ENCODE assay signal across 8 cellular contexts in genomic region chr2:99559075-99559662, GRCh38.
DNase-seq lines count a peak whose midpoint lies in the region; ATAC-seq and TF ChIP-seq lines count a peak whose summit lies in the region.

No MANE protein-coding gene starts in this region.

- H3K27ac Mint-ChIP-seq in activated CD4-positive, alpha-beta T cell treated with anti-CD3 and anti-CD28 coated beads, Interleukin-2, amount 10 ng/mL, durations not matched to agents 7 days and 5 days = no peak overlapping the region

- H3K9me3 ChIP-seq in liver (ENCODE audit: control insufficient read depth in 4 of 4, low read length in 3 of 4) = no peaks in the 10 kb centered on the region

- peak; percentile 50 for ATAC-seq in HG03460 (IDR thresholded peaks at IDR 0.05; ENCODE audit: unreplicated experiment)

- peaks cover 2% of the 10 kb centered on the region for H3K4me1 Mint-ChIP-seq in activated CD4-positive, alpha-beta T cell treated with anti-CD3 and anti-CD28 coated beads, Interleukin-2, amount 10 ng/mL, durations not matched to agents 7 days and 5 days

- H3K9ac ChIP-seq in liver (ENCODE audit: low read depth in 1 of 2, low read length in 2 of 2) = no peak overlapping the region

- CTCF ChIA-PET in activated CD4-positive, alpha-beta T cell treated with anti-CD3 and anti-CD28 coated beads, Interleukin-2, amount 10 ng/mL, durations not matched to agents 7 days and 5 days (lab: Charles Lee) = interaction anchor here (0.6 to 1.4 kb wide), 5 partner anchors 9 to 704 kb away, joined by 3 to 4 read pairs (median 3); no protein-coding TSS in a partner anchor

- 6% methylated on average over 17 of the region's 17 CpGs for WGBS in liver

- no peaks in the 10 kb centered on the region for H3K36me3 ChIP-seq in liver (ENCODE audit: control insufficient read depth in 4 of 4, insufficient read depth in 3 of 4, low read depth in 1 of 4, low read length in 3 of 4)

- DNase-seq in NCI-H1436 (lab: John Stamatoyannopoulos, UW) (peak; percentile 76), NCI-H1436 treated with DMSO at 0.1 percent for 48 hours (lab: John Stamatoyannopoulos, UW) (no peak), NCI-H526 (lab: John Stamatoyannopoulos, UW) (peak; percentile 22 to 92), choroid plexus epithelial cell (ENCODE audit: low read depth) (peak; percentile 80)
- peak; percentile 84 for DNase-seq in activated CD4-positive, alpha-beta T cell treated with anti-CD3 and anti-CD28 coated beads, Interleukin-2, amount 10 ng/mL, durations not matched to agents 7 days and 5 days
- DNase-seq in stimulated activated CD4-positive, alpha-beta T cell treated with anti-CD3 and anti-CD28 coated beads, Interleukin-4, amount 100 ng/mL, for 48 hours (ENCODE audit: low read depth in 2 of 2) = peak; percentile 75 to 94

- no peak overlapping the region for H3K27ac ChIP-seq in liver (ENCODE audit: low read depth in 1 of 2, low read length in 2 of 2)

- H3K27me3 Mint-ChIP-seq in activated CD4-positive, alpha-beta T cell treated with anti-CD3 and anti-CD28 coated beads, Interleukin-2, amount 10 ng/mL, durations not matched to agents 7 days and 5 days = no peaks in the 10 kb centered on the region

- H3K4me1 ChIP-seq in liver (ENCODE audit: control insufficient read depth in 4 of 4, insufficient read depth in 4 of 4, low read length in 3 of 4) = no peaks in the 10 kb centered on the region

- TF ChIP-seq CTCF in choroid plexus epithelial cell (conservative IDR thresholded peaks at IDR 0.05; ENCODE audit: low read depth, low read length) (peak; percentile 99), liver (IDR thresholded peaks at IDR 0.05; ENCODE audit: low read depth, low read length, missing input control) (peak; percentile 99)

- no peaks in the 10 kb centered on the region for H3K36me3 Mint-ChIP-seq in activated CD4-positive, alpha-beta T cell treated with anti-CD3 and anti-CD28 coated beads, Interleukin-2, amount 10 ng/mL, durations not matched to agents 7 days and 5 days (ENCODE audit: low read depth)

- H3K27me3 ChIP-seq in liver (ENCODE audit: control insufficient read depth in 4 of 4, insufficient read depth in 4 of 4, low read length in 3 of 4) = no peaks in the 10 kb centered on the region

- H3K4me3 ChIP-seq in choroid plexus epithelial cell (ENCODE audit: low read depth, low read length) (no peak overlapping the region), liver (ENCODE audit: low read depth in 1 of 3, low read length in 3 of 3) (no peak overlapping the region)

- no peaks in the 10 kb centered on the region for H3K9me3 Mint-ChIP-seq in activated CD4-positive, alpha-beta T cell treated with anti-CD3 and anti-CD28 coated beads, Interleukin-2, amount 10 ng/mL, durations not matched to agents 7 days and 5 days

- no peak overlapping the region for H3K4me3 Mint-ChIP-seq in activated CD4-positive, alpha-beta T cell treated with anti-CD3 and anti-CD28 coated beads, Interleukin-2, amount 10 ng/mL, durations not matched to agents 7 days and 5 days

- TF ChIP-seq RAD21 in liver (IDR thresholded peaks at IDR 0.05) = peak; percentile 98 to 99

- POLR2A ChIA-PET in activated CD4-positive, alpha-beta T cell treated with anti-CD3 and anti-CD28 coated beads, Interleukin-2, amount 10 ng/mL, durations not matched to agents 7 days and 5 days (lab: Charles Lee) = no interaction called here

TF ChIP-seq in liver, 16 proteins besides CTCF, POLR2A, EP300 and RAD21:
- no peak for TF ChIP-seq ATF3 (IDR thresholded peaks at IDR 0.05)
- TF ChIP-seq HNF4G (IDR thresholded peaks at IDR 0.05) = no peak
- no peak for TF ChIP-seq FOXA1 (IDR thresholded peaks at IDR 0.05)
- TF ChIP-seq RXRA (IDR thresholded peaks at IDR 0.05) = peak in 1 of 2 donors; percentile 8
